In genomic region chr6:159760602-159761057, GRCh38 we compare ENCODE assay signal across 8 cellular contexts. TPM values are rescaled to one million over a fixed set of nuclear protein-coding genes. Genes with fewer than 3 reads are reported as not detected.
DNase-seq lines count a peak whose midpoint lies in the region; ATAC-seq, FAIRE-seq and TF ChIP-seq lines count a peak whose summit lies in the region.

No MANE protein-coding gene starts in this region.

- in situ Hi-C loops in HAP-1 (cut with MboI; ENCODE audit: low sequenced_read_pairs) = no loop called here

- FAIRE-seq in A549 (lab: Jason Lieb, UNC) = no peak

- H3K27ac ChIP-seq in A549 (peak overlapping the region; percentile 87 to 94), iPS-18a (ENCODE audit: low read length) (peak overlapping the region; percentile 97), thoracic aorta (peak overlapping the region; percentile 16 to 95)

- peaks cover 33% of the 10 kb centered on the region for H3K4me1 Mint-ChIP-seq in activated CD8-positive, alpha-beta T cell treated with anti-CD3 and anti-CD28 coated beads, Interleukin-2, amount 10 ng/mL, durations not matched to agents 7 days and 5 days (ENCODE audit: low read depth)

- TF ChIP-seq CTCF in A549 (IDR thresholded peaks at IDR 0.05) (no peak), thoracic aorta (IDR thresholded peaks at IDR 0.05) (no peak)

- peak overlapping the region; percentile 94 for H3K4me3 Mint-ChIP-seq in activated CD8-positive, alpha-beta T cell treated with anti-CD3 and anti-CD28 coated beads, Interleukin-2, amount 10 ng/mL, durations not matched to agents 7 days and 5 days

- no peak for TF ChIP-seq RAD21 in A549 (conservative IDR thresholded peaks at IDR 0.05 in 1 of 2, IDR thresholded peaks at IDR 0.05 in 1 of 2)

- peak overlapping the region; percentile 87 for H3K4me2 ChIP-seq in A549

- TF ChIP-seq POLR2A in A549 (IDR thresholded peaks at IDR 0.05; ENCODE audit: low read length) = no peak

- H3K9ac ChIP-seq in iPS-18a (ENCODE audit: low read length) = peak overlapping the region; percentile 89

- TF ChIP-seq EP300 in A549 (IDR thresholded peaks at IDR 0.05) = no peak

- H3K9me3 ChIP-seq in A549 (no peaks in the 10 kb centered on the region), HAP-1 (no peaks in the 10 kb centered on the region), iPS-18a (ENCODE audit: control insufficient read depth, low read depth, low read length) (no peaks in the 10 kb centered on the region), thoracic aorta (no peaks in the 10 kb centered on the region)

- H3K9me3 Mint-ChIP-seq in activated CD8-positive, alpha-beta T cell treated with anti-CD3 and anti-CD28 coated beads, Interleukin-2, amount 10 ng/mL, durations not matched to agents 7 days and 5 days (ENCODE audit: insufficient read depth) = no peaks in the 10 kb centered on the region

- POLR2A ChIA-PET in A549 (lab: Yijun Ruan, JAX) = interaction anchor here (2.1 kb wide), 1 partner anchor 30 kb away, joined by 13 read pairs; the partner anchor contains the start of genes MRPL18 and TCP1
- POLR2A ChIA-PET in activated CD8-positive, alpha-beta T cell treated with anti-CD3 and anti-CD28 coated beads, Interleukin-2, amount 10 ng/mL, durations not matched to agents 7 days and 5 days (lab: Charles Lee) = interaction anchor here (0.9 to 1.9 kb wide), 3 partner anchors 9 to 32 kb away, joined by 3 to 37 read pairs (median 33); partner anchors contain the start of genes MRPL18, TCP1 and WTAP

- CTCF ChIA-PET in A549 (lab: Yijun Ruan, JAX) = no interaction called here
- CTCF ChIA-PET in activated CD8-positive, alpha-beta T cell treated with anti-CD3 and anti-CD28 coated beads, Interleukin-2, amount 10 ng/mL, durations not matched to agents 7 days and 5 days (lab: Charles Lee) = interaction anchor here (0.8 to 2.2 kb wide), 9 partner anchors 12 to 93 kb away, joined by 3 to 4 read pairs (median 3); partner anchors contain the start of gene WTAP

- H3K4me1 ChIP-seq in A549 (peaks cover 14% of the 10 kb centered on the region), HAP-1 (peaks cover 13% of the 10 kb centered on the region), iPS-18a (ENCODE audit: control insufficient read depth, low read depth, low read length) (peaks cover 22% of the 10 kb centered on the region), thoracic aorta (ENCODE audit: control insufficient read depth in 1 of 2, low read depth in 2 of 2) (peaks cover 7 to 17% of the 10 kb centered on the region in 2 donors)

- peaks cover 46% of the 10 kb centered on the region for H3K36me3 ChIP-seq in HAP-1 (replicated peaks)
- peaks cover 41% of the 10 kb centered on the region for H3K36me3 ChIP-seq in iPS-18a (ENCODE audit: control insufficient read depth, low read depth, low read length)
- peaks cover 8% of the 10 kb centered on the region for H3K36me3 ChIP-seq in thoracic aorta

- no peaks in the 10 kb centered on the region for H3K27me3 Mint-ChIP-seq in activated CD8-positive, alpha-beta T cell treated with anti-CD3 and anti-CD28 coated beads, Interleukin-2, amount 10 ng/mL, durations not matched to agents 7 days and 5 days (ENCODE audit: low read depth)

- H3K36me3 Mint-ChIP-seq in activated CD8-positive, alpha-beta T cell treated with anti-CD3 and anti-CD28 coated beads, Interleukin-2, amount 10 ng/mL, durations not matched to agents 7 days and 5 days (ENCODE audit: low read depth) = peaks cover 54% of the 10 kb centered on the region

- H3K4me3 ChIP-seq in A549 (peak overlapping the region; percentile 68; the same call in 2 of the 3 replicates), HAP-1 (peak overlapping the region; percentile 90), iPS-18a (ENCODE audit: low read length) (peak overlapping the region; percentile 85), thoracic aorta (peak overlapping the region; percentile 86)

- peak in 1 of 2 experiments; percentile 16 for DNase-seq in A549 (ENCODE audit: low read depth in 1 of 2, low spot score in 1 of 2)
- peak; percentile 39 to 41 for DNase-seq in HAP-1 (ENCODE audit: low spot score in 2 of 2)
- no peak for DNase-seq in activated CD8-positive, alpha-beta T cell treated with anti-CD3 and anti-CD28 coated beads, Interleukin-2, amount 10 ng/mL, durations not matched to agents 7 days and 5 days
- no peak for DNase-seq in thoracic aorta (ENCODE audit: low spot score)
- no peak for DNase-seq in germinal center (ENCODE audit: low spot score)
- no peak for DNase-seq in NCI-H748 treated with DMSO at 0.1 percent for 48 hours (lab: John Stamatoyannopoulos, UW)

- ATAC-seq in A549 = peak in 1 of 2 experiments; percentile 1; a peak in 1 of 6 replicates
- ATAC-seq in activated CD8-positive, alpha-beta T cell treated with anti-CD3 and anti-CD28 coated beads, Interleukin-2, amount 10 ng/mL, durations not matched to agents 7 days and 5 days = no peak
- no peak for ATAC-seq in thoracic aorta (ENCODE audit: insufficient number of reproducible peaks, low FRiP score, low read depth)
- ATAC-seq in HG03196 (IDR thresholded peaks at IDR 0.05; ENCODE audit: unreplicated experiment) = no peak

- 20% methylated on average over 3 of the region's 3 CpGs for WGBS in A549 (ENCODE audit: missing lambda C conversion rate)

- H3K27ac Mint-ChIP-seq in activated CD8-positive, alpha-beta T cell treated with anti-CD3 and anti-CD28 coated beads, Interleukin-2, amount 10 ng/mL, durations not matched to agents 7 days and 5 days = peak overlapping the region; percentile 96

- H3K27me3 ChIP-seq in HAP-1 (ENCODE audit: low read depth) (no peaks in the 10 kb centered on the region), iPS-18a (ENCODE audit: control insufficient read depth, insufficient read depth, low read length) (no peaks in the 10 kb centered on the region), thoracic aorta (replicated peaks; ENCODE audit: insufficient read depth) (no peaks in the 10 kb centered on the region)

TF ChIP-seq in A549, 52 proteins besides CTCF, POLR2A, EP300 and RAD21:
- TF ChIP-seq HEYL (CRISPR knock-in tag; IDR thresholded peaks at IDR 0.05) (no peak), E2F6 (IDR thresholded peaks at IDR 0.05; ENCODE audit: borderline replicate concordance, low read depth) (no peak), EHMT2 (IDR thresholded peaks at IDR 0.05; ENCODE audit: low read depth) (no peak), POLR2AphosphoS2 (conservative IDR thresholded peaks at IDR 0.05; ENCODE audit: low read length) (no peak), ZNF302 (CRISPR knock-in tag; IDR thresholded peaks at IDR 0.05) (no peak), ZSCAN20 (CRISPR knock-in tag; IDR thresholded peaks at IDR 0.05) (no peak)

RNA-seq across cellular contexts. Expression of gene ACAT2, which starts 1.2 kb away (rescaled TPM):
- polyA plus RNA-seq in A549 (2011; rRNA removed) (37.3 and 45.5 TPM in 2 replicates), A549 (2017; fragmentation: RNase III; extraction: RNeasy Plus Mini Kit Qiagen cat#74134 plus additional on column Dnase treatment) (33.1 to 44.8 TPM (median 44.7 TPM) in 3 replicates)
- polyA plus RNA-seq in A549 (2012; cell fraction: cytosol; rRNA removed) = 19.9 and 20.5 TPM in 2 replicates
- polyA plus RNA-seq in A549 (2012; cell fraction: nucleus; rRNA removed) = 7.5 and 9.6 TPM in 2 replicates
- polyA minus RNA-seq in A549 (2011; rRNA and poly(A)+ RNA removed) = 19.1 and 22.0 TPM in 2 replicates
- total RNA-seq in activated CD8-positive, alpha-beta T cell treated with anti-CD3 and anti-CD28 coated beads, Interleukin-2, amount 10 ng/mL, durations not matched to agents 7 days and 5 days = 10 to 100 TPM; 84.4 to 89.2 TPM
- total RNA-seq in thoracic aorta = 10 to 100 TPM in 1 of 2 donors, 1 to 10 TPM in 1; 8.1 to 11.1 TPM

RNA-seq across cellular contexts. Expression of gene TCP1, which starts 28.8 kb away (rescaled TPM):
- 170 and 215 TPM in 2 replicates for polyA plus RNA-seq in A549 (2011; rRNA removed)
- polyA plus RNA-seq in A549 (2012; cell fraction: cytosol; rRNA removed) = 146 and 177 TPM in 2 replicates
- polyA plus RNA-seq in A549 (2012; cell fraction: nucleus; rRNA removed) = 159 and 184 TPM in 2 replicates
- polyA plus RNA-seq in A549 (2017; fragmentation: RNase III; extraction: RNeasy Plus Mini Kit Qiagen cat#74134 plus additional on column Dnase treatment) = 367 to 416 TPM (median 379 TPM) in 3 replicates
- polyA minus RNA-seq in A549 (2011; rRNA and poly(A)+ RNA removed) = 136 and 164 TPM in 2 replicates
- total RNA-seq in activated CD8-positive, alpha-beta T cell treated with anti-CD3 and anti-CD28 coated beads, Interleukin-2, amount 10 ng/mL, durations not matched to agents 7 days and 5 days = 100 to 1,000 TPM; 263 to 277 TPM
- total RNA-seq in thoracic aorta = 100 to 1,000 TPM; 112 to 138 TPM

RNA-seq across cellular contexts. Expression of gene MRPL18, which starts 29.6 kb away (rescaled TPM):
- polyA plus RNA-seq in A549 (2011; rRNA removed) (120 and 142 TPM in 2 replicates), A549 (2017; fragmentation: RNase III; extraction: RNeasy Plus Mini Kit Qiagen cat#74134 plus additional on column Dnase treatment) (102 to 127 TPM (median 115 TPM) in 3 replicates)
- polyA plus RNA-seq in A549 (2012; cell fraction: cytosol; rRNA removed) = 102 and 107 TPM in 2 replicates
- polyA plus RNA-seq in A549 (2012; cell fraction: nucleus; rRNA removed) = 30.4 and 43.1 TPM in 2 replicates
- polyA minus RNA-seq in A549 (2011; rRNA and poly(A)+ RNA removed) = 27.8 and 29.8 TPM in 2 replicates
- 10 to 100 TPM; 85.4 to 91.3 TPM for total RNA-seq in activated CD8-positive, alpha-beta T cell treated with anti-CD3 and anti-CD28 coated beads, Interleukin-2, amount 10 ng/mL, durations not matched to agents 7 days and 5 days
- total RNA-seq in thoracic aorta = 10 to 100 TPM; 34.8 to 46.2 TPM

RNA-seq across cellular contexts. Expression of gene WTAP, which starts 33.3 kb away (rescaled TPM):
- polyA plus RNA-seq in A549 (2011; rRNA removed) (42.4 and 46.1 TPM in 2 replicates), A549 (2017; fragmentation: RNase III; extraction: RNeasy Plus Mini Kit Qiagen cat#74134 plus additional on column Dnase treatment) (53.2 to 54.0 TPM (median 53.9 TPM) in 3 replicates)
- 11.3 and 11.4 TPM in 2 replicates for polyA plus RNA-seq in A549 (2012; cell fraction: cytosol; rRNA removed)
- 5.0 and 10.8 TPM in 2 replicates for polyA plus RNA-seq in A549 (2012; cell fraction: nucleus; rRNA removed)
- 23.1 and 26.1 TPM in 2 replicates for polyA minus RNA-seq in A549 (2011; rRNA and poly(A)+ RNA removed)
- 100 to 1,000 TPM; 111 to 113 TPM for total RNA-seq in activated CD8-positive, alpha-beta T cell treated with anti-CD3 and anti-CD28 coated beads, Interleukin-2, amount 10 ng/mL, durations not matched to agents 7 days and 5 days
- total RNA-seq in thoracic aorta = 100 to 1,000 TPM in 1 of 2 donors, 10 to 100 TPM in 1; 46.3 to 157 TPM

RNA-seq across cellular contexts. Expression of gene PNLDC1, which starts 39.4 kb away (rescaled TPM):
- 0.07 and 0.09 TPM in 2 replicates for polyA plus RNA-seq in A549 (2011; rRNA removed)
- polyA plus RNA-seq in A549 (2012; cell fraction: cytosol; rRNA removed) = 0.09 and 0.15 TPM in 2 replicates
- polyA plus RNA-seq in A549 (2012; cell fraction: nucleus; rRNA removed) = 0.26 and 0.38 TPM in 2 replicates
- polyA plus RNA-seq in A549 (2017; fragmentation: RNase III; extraction: RNeasy Plus Mini Kit Qiagen cat#74134 plus additional on column Dnase treatment) = 0.08 to 0.13 TPM (median 0.12 TPM) in 3 replicates
- not detected in 2 replicates for polyA minus RNA-seq in A549 (2011; rRNA and poly(A)+ RNA removed)
- total RNA-seq in activated CD8-positive, alpha-beta T cell treated with anti-CD3 and anti-CD28 coated beads, Interleukin-2, amount 10 ng/mL, durations not matched to agents 7 days and 5 days = under 1 TPM; 0.57 to 0.79 TPM
- total RNA-seq in thoracic aorta = under 1 TPM in 1 of 2 donors, not detected in 1; 0.54 TPM

Comparison
In these comparisons a context has a peak if more than half of its experiments do, and no peak if none do; other contexts are left out.
1. DNase-seq: peak in HAP-1 (2 of 2); none in activated CD8-positive, alpha-beta T cell treated with anti-CD3 and anti-CD28 coated beads, Interleukin-2, amount 10 ng/mL, durations not matched to agents 7 days and 5 days (single experiment), thoracic aorta (single experiment), germinal center (single experiment) and NCI-H748 treated with DMSO at 0.1 percent for 48 hours (single experiment).
2. RNA of gene ACAT2, which starts 1.2 kb away (total RNA-seq): 84.4 to 89.2 TPM in activated CD8-positive, alpha-beta T cell treated with anti-CD3 and anti-CD28 coated beads, Interleukin-2, amount 10 ng/mL, durations not matched to agents 7 days and 5 days; 8.1 to 11.1 TPM in thoracic aorta; every median in the first group is over 4 times any median in the second.
3. Peak in every context shown above with its lines, with median percentiles within 50 percentile points of each other: H3K27ac ChIP-seq and H3K4me3 ChIP-seq.